Comparison of ENCODE assay signal across 20 cellular contexts in the genomic region with DNA sequence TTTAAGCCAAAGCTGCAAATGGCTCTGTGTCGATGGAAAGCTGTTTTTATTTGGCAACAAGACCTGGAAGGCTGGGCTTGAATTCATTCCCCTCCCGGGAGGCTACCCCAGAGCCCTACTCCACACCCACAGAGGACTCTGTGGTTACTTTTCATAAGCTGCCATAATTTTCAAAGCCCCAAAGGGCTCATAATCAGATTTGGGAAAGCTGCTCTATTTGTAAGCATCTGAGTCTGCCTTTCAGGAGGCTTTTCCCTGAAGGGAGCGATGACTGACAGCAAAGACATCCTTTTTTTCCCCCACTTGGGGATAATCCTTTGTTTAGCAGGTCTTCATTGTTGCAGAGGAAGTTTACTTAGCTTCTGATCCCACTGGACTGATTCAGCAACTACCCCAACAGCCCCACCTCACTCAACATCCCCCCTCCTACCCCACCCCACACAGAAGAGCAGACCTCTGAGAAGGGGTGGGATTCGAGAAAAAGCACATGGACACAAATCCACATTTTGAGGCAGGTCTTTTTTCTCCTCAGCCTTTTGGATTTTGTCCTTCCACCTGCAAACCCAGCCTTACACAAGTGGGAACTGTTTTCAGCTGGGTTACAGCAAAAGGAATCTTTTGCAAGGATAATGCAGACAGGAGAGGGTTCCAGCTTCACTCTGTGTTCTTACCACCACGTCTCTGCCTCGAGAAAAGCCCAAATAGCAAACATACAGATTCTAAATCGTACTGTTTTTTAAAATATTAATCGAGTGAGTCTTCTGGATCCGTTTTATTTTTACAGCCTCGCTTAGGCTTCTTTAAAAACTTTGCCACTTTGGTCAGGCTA.
DNase-seq lines count a peak whose midpoint lies in the region; ATAC-seq and TF ChIP-seq lines count a peak whose summit lies in the region.
"Had no signal": no experiment of that assay in that cellular context is flagged by ENCODE, and none has a peak within 500 bp of the region (broad histone marks: within the 10 kb centered on the region; RNA-seq: fewer than 3 reads in every experiment).

No MANE protein-coding gene starts in this region.

- TF ChIP-seq CTCF in smooth muscle cell (IDR thresholded peaks at IDR 0.05; ENCODE audit: borderline replicate concordance, insufficient read depth, poor library complexity, severe bottlenecking) (no peak), prostate gland (IDR thresholded peaks at IDR 0.05) (no peak)

- H3K4me3 Mint-ChIP-seq in stimulated activated naive CD8-positive, alpha-beta T cell treated with anti-CD3 and anti-CD28 coated beads, Interleukin-15, amount 100 ng/mL, for 72 hours = no peak overlapping the region
- H3K4me3 Mint-ChIP-seq: activated naive CD8-positive, alpha-beta T cell treated with anti-CD3 and anti-CD28 coated beads for 36 hours; dendritic cell treated with granulocyte-macrophage colony-stimulating factor and Interleukin-4, amounts not matched to agents 40 ng/mL and 50 ng/mL, for 4 days; HFFc6 had no signal

- H3K9me3 Mint-ChIP-seq in stimulated activated naive CD8-positive, alpha-beta T cell treated with anti-CD3 and anti-CD28 coated beads, Interleukin-15, amount 100 ng/mL, for 72 hours = no peaks in the 10 kb centered on the region
- H3K9me3 Mint-ChIP-seq: activated naive CD8-positive, alpha-beta T cell treated with anti-CD3 and anti-CD28 coated beads for 36 hours; dendritic cell treated with granulocyte-macrophage colony-stimulating factor and Interleukin-4, amounts not matched to agents 40 ng/mL and 50 ng/mL, for 4 days; HFFc6 had no signal

- no peak overlapping the region for H3K4me3 ChIP-seq in mesodermal cell (ENCODE audit: extremely low read depth, insufficient read depth, low read length, poor library complexity, severe bottlenecking)
- no peak overlapping the region for H3K4me3 ChIP-seq in smooth muscle cell
- H3K4me3 ChIP-seq in prostate gland = no peak overlapping the region
- H3K4me3 ChIP-seq: hepatocyte had no signal

- no peaks in the 10 kb centered on the region for H3K27me3 ChIP-seq in smooth muscle cell (ENCODE audit: low read depth)
- H3K27me3 ChIP-seq in prostate gland (replicated peaks; ENCODE audit: insufficient read depth) = no peaks in the 10 kb centered on the region
- H3K27me3 ChIP-seq: hepatocyte had no signal

- intact Hi-C loops in prostate gland (cut with DNase I) (no loop called here), left colon (cut with DNase I, micrococcal nuclease) (no loop called here)

- no peak for TF ChIP-seq POLR2A in prostate gland (IDR thresholded peaks at IDR 0.05)

- peaks cover 17% of the 10 kb centered on the region for H3K27me3 Mint-ChIP-seq in stimulated activated naive CD8-positive, alpha-beta T cell treated with anti-CD3 and anti-CD28 coated beads, Interleukin-15, amount 100 ng/mL, for 72 hours
- H3K27me3 Mint-ChIP-seq: dendritic cell treated with granulocyte-macrophage colony-stimulating factor and Interleukin-4, amounts not matched to agents 40 ng/mL and 50 ng/mL, for 4 days had no signal

- H3K4me1 ChIP-seq in mesodermal cell (ENCODE audit: control insufficient read depth, insufficient read depth, low read length, poor library complexity, severe bottlenecking) (peaks cover 55% of the 10 kb centered on the region), smooth muscle cell (ENCODE audit: low read depth) (peaks cover 58% of the 10 kb centered on the region), prostate gland (replicated peaks) (no peaks in the 10 kb centered on the region)

- in situ Hi-C loops in G401 (cut with HindIII; ENCODE audit: low sequenced_read_pairs) = no loop called here

- no peaks in the 10 kb centered on the region for H3F3A ChIP-seq in smooth muscle cell (ENCODE audit: low read depth)

- H3K4me1 Mint-ChIP-seq in stimulated activated naive CD8-positive, alpha-beta T cell treated with anti-CD3 and anti-CD28 coated beads, Interleukin-15, amount 100 ng/mL, for 72 hours = no peaks in the 10 kb centered on the region
- H3K4me1 Mint-ChIP-seq: activated naive CD8-positive, alpha-beta T cell treated with anti-CD3 and anti-CD28 coated beads for 36 hours had no signal

- H3K9me3 ChIP-seq in mesodermal cell (ENCODE audit: control insufficient read depth, low read length) = no peaks in the 10 kb centered on the region
- H3K9me3 ChIP-seq in smooth muscle cell (replicated peaks; ENCODE audit: low read depth) = no peaks in the 10 kb centered on the region
- H3K9me3 ChIP-seq in prostate gland = no peaks in the 10 kb centered on the region

- no peak for ATAC-seq in left colon
- no peak for ATAC-seq in stimulated activated naive CD8-positive, alpha-beta T cell treated with anti-CD3 and anti-CD28 coated beads, Interleukin-15, amount 100 ng/mL, for 72 hours
- ATAC-seq: PC-3 had no signal

- WGBS in mesodermal cell (ENCODE audit: insufficient coverage in 2 of 2), 2 experiments = 80 to 81% methylated on average over 8 of the region's 10 CpGs
- WGBS in smooth muscle cell (ENCODE audit: low lambda C conversion rate) = 68% methylated on average over 10 of the region's 10 CpGs
- WGBS in prostate gland = 57% methylated on average over 10 of the region's 10 CpGs

- H3K27ac ChIP-seq in mesodermal cell (ENCODE audit: low read depth, low read length, severe bottlenecking) (peak overlapping the region; percentile 33), smooth muscle cell (ENCODE audit: low read depth) (peak overlapping the region; percentile 6), prostate gland (no peak overlapping the region)
- H3K27ac ChIP-seq: hepatocyte had no signal

- no peak overlapping the region for H3K9ac ChIP-seq in smooth muscle cell (ENCODE audit: low read depth)

- no peak overlapping the region for H2AFZ ChIP-seq in smooth muscle cell (ENCODE audit: low read depth)
- H2AFZ ChIP-seq: hepatocyte had no signal

- H3K79me2 ChIP-seq in smooth muscle cell (ENCODE audit: low read depth) = no peaks in the 10 kb centered on the region
- H3K79me2 ChIP-seq: hepatocyte had no signal

- peak; percentile 55 for DNase-seq in LHCN-M2 (ENCODE audit: low read depth)
- peak; percentile 51 for DNase-seq in fibroblast of gingiva (ENCODE audit: low read depth)
- no peak for DNase-seq in smooth muscle cell (lab: John Stamatoyannopoulos, UW; ENCODE audit: unreplicated experiment)
- no peak for DNase-seq in prostate gland (ENCODE audit: low spot score)
- no peak for DNase-seq in left colon
- no peak for DNase-seq in G401 (ENCODE audit: low spot score)
- DNase-seq in stimulated activated naive CD8-positive, alpha-beta T cell treated with anti-CD3 and anti-CD28 coated beads, Interleukin-15, amount 100 ng/mL, for 72 hours = no peak
- DNase-seq: activated CD8-positive, alpha-beta memory T cell treated with anti-CD3 and anti-CD28 coated beads for 24 hours; activated naive CD8-positive, alpha-beta T cell treated with anti-CD3 and anti-CD28 coated beads for 36 hours; erythroblast; HFFc6; KG1; midbrain; NCI-H2081; NCI-H526 treated with DMSO at 0.1 percent for 48 hours; PC-3; stimulated activated CD8-positive, alpha-beta memory T cell treated with anti-CD3 and anti-CD28 coated beads, Interleukin-4, amount 100 ng/mL, for 48 hours had no signal

- H4K20me1 ChIP-seq in smooth muscle cell (ENCODE audit: low read depth) = no peaks in the 10 kb centered on the region

- no peak overlapping the region for H3K27ac Mint-ChIP-seq in stimulated activated naive CD8-positive, alpha-beta T cell treated with anti-CD3 and anti-CD28 coated beads, Interleukin-15, amount 100 ng/mL, for 72 hours
- H3K27ac Mint-ChIP-seq: activated naive CD8-positive, alpha-beta T cell treated with anti-CD3 and anti-CD28 coated beads for 36 hours; dendritic cell treated with granulocyte-macrophage colony-stimulating factor and Interleukin-4, amounts not matched to agents 40 ng/mL and 50 ng/mL, for 4 days; HFFc6 had no signal

- H3K36me3 ChIP-seq in mesodermal cell (ENCODE audit: control insufficient read depth, insufficient read depth, low read length) = no peaks in the 10 kb centered on the region
- no peaks in the 10 kb centered on the region for H3K36me3 ChIP-seq in smooth muscle cell (ENCODE audit: low read depth)
- H3K36me3 ChIP-seq in prostate gland = no peaks in the 10 kb centered on the region

- H3K4me2 ChIP-seq in smooth muscle cell = peak overlapping the region; percentile 31
- H3K4me2 ChIP-seq: hepatocyte had no signal

Comparison
In these comparisons a context has a peak if more than half of its experiments do, and no peak if none do; other contexts are left out.
1. DNase-seq: peak in LHCN-M2 (single experiment) and fibroblast of gingiva (single experiment); none in smooth muscle cell (single experiment), prostate gland (single experiment), left colon (0 of 2), G401 (single experiment) and stimulated activated naive CD8-positive, alpha-beta T cell treated with anti-CD3 and anti-CD28 coated beads, Interleukin-15, amount 100 ng/mL, for 72 hours (0 of 2).
2. H3K27ac ChIP-seq: peak in mesodermal cell (single experiment) and smooth muscle cell (single experiment); none in prostate gland (0 of 2).